20 cellular contexts compared by ENCODE assay signal in the genomic region with DNA sequence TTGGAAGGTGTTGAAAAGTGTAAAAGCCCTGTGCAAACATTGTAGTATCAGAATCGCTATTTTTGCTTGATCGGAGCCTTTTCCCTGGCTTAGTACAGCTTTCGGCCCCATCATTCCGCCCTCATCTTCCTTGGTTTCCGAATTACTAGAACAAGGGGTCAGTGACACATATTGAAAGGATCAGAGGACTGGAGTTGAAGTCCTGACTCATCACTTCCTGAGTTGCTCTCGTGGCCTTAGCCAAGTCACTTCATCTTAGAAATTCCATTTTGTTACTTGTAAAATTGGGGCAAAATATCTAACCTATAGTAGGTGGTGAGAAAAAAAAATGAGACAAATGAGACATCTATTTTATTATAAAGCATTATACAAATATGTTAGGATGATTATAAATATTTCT.
DNase-seq lines count a peak whose midpoint lies in the region; ATAC-seq and TF ChIP-seq lines count a peak whose summit lies in the region.
"Had no signal": no experiment of that assay in that cellular context is flagged by ENCODE, and none has a peak within 500 bp of the region (broad histone marks: within the 10 kb centered on the region; RNA-seq: fewer than 3 reads in every experiment).

No MANE protein-coding gene starts in this region.

- peak; percentile 60 for DNase-seq in A172 (ENCODE audit: low spot score)
- DNase-seq in HCEC 1CT, result peak; percentile 86
- peak; percentile 80 for DNase-seq in astrocyte of the spinal cord (ENCODE audit: low read depth, low spot score)
- peak; percentile 80 to 81 for DNase-seq in foreskin fibroblast
- DNase-seq in epidermal melanocyte (ENCODE audit: insufficient read length, low spot score), result no peak
- DNase-seq: activated CD4-positive, CD25-positive, alpha-beta regulatory T cell; activated CD8-positive, alpha-beta memory T cell treated with anti-CD3 and anti-CD28 coated beads for 24 hours; CD4-positive, alpha-beta memory T cell; esophagus squamous epithelium; hippocampal formation; Karpas-422; mesendoderm; natural killer cell; OCI-M1; SJCRH30 had no signal

- no peak for ATAC-seq in GM21447 (IDR thresholded peaks at IDR 0.05; ENCODE audit: unreplicated experiment)
- no peak for ATAC-seq in HG02870 (IDR thresholded peaks at IDR 0.05; ENCODE audit: unreplicated experiment)
- no peak for ATAC-seq in GM19035 (IDR thresholded peaks at IDR 0.05; ENCODE audit: unreplicated experiment)
- ATAC-seq: natural killer cell had no signal

- TF ChIP-seq CTCF in astrocyte of the spinal cord (IDR thresholded peaks at IDR 0.05; ENCODE audit: low read depth, low read length), result no peak
- TF ChIP-seq CTCF in foreskin fibroblast (IDR thresholded peaks at IDR 0.05; ENCODE audit: low read depth, low read length), result no peak

- in situ Hi-C loops in astrocyte of the spinal cord (cut with HindIII; ENCODE audit: low sequenced_read_pairs), result no loop called here

- no peak overlapping the region for H3K4me3 ChIP-seq in astrocyte of the spinal cord (ENCODE audit: low read depth, low read length)
- no peak overlapping the region for H3K4me3 ChIP-seq in foreskin fibroblast (ENCODE audit: low read depth in 1 of 2, low read length in 2 of 2)
- H3K4me3 ChIP-seq: cardiac muscle cell, esophagus squamous epithelium, SJCRH30, thoracic aorta had no signal
